19 cellular contexts compared by ENCODE assay signal in genomic region chr22:18090286-18090685, GRCh38. TPM values are rescaled to one million over a fixed set of nuclear protein-coding genes. Genes with fewer than 3 reads are reported as not detected.
DNase-seq lines count a peak whose midpoint lies in the region; ATAC-seq lines count a peak whose summit lies in the region.
"Had no signal": no experiment of that assay in that cellular context is flagged by ENCODE, and none has a peak within 500 bp of the region (broad histone marks: within the 10 kb centered on the region; RNA-seq: fewer than 3 reads in every experiment).

No MANE protein-coding gene starts in this region.

- peaks cover 9 to 43% (median 23%) of the 10 kb centered on the region in 4 donors for H3K4me1 Mint-ChIP-seq in CD4-positive, alpha-beta memory T cell
- H3K4me1 Mint-ChIP-seq in T-helper 17 cell: peaks cover 24% of the 10 kb centered on the region
- peaks cover 42% of the 10 kb centered on the region for H3K4me1 Mint-ChIP-seq in stimulated activated effector memory CD8-positive, alpha-beta T cell treated with anti-CD3 and anti-CD28 coated beads, Interleukin-12 subunit alpha, Interleukin-12 subunit beta, amount 100 ng/mL, for 72 hours
- H3K4me1 Mint-ChIP-seq in activated CD4-positive, alpha-beta T cell treated with anti-CD3 and anti-CD28 coated beads, Interleukin-2, amount 10 ng/mL, durations not matched to agents 24 days and 14 days: peaks cover 16% of the 10 kb centered on the region

- intact Hi-C loops in CD4-positive, alpha-beta memory T cell (cut with micrococcal nuclease): no loop called here
- intact Hi-C loops in activated CD4-positive, alpha-beta T cell treated with anti-CD3 and anti-CD28 coated beads, Interleukin-2, amount 10 ng/mL, durations not matched to agents 24 days and 14 days (cut with micrococcal nuclease): no loop called here

- peak overlapping the region in 4 of 7 donors; percentile 25 to 82 (median 78) for H3K27ac Mint-ChIP-seq in CD4-positive, alpha-beta memory T cell
- H3K27ac Mint-ChIP-seq in T-helper 17 cell: peak overlapping the region; percentile 92
- H3K27ac Mint-ChIP-seq in stimulated activated effector memory CD8-positive, alpha-beta T cell treated with anti-CD3 and anti-CD28 coated beads, Interleukin-12 subunit alpha, Interleukin-12 subunit beta, amount 100 ng/mL, for 72 hours: peak overlapping the region; percentile 54
- no peak overlapping the region for H3K27ac Mint-ChIP-seq in activated CD4-positive, alpha-beta T cell treated with anti-CD3 and anti-CD28 coated beads, Interleukin-2, amount 10 ng/mL, durations not matched to agents 24 days and 14 days
- H3K27ac Mint-ChIP-seq: GM23338 had no signal

- H3K36me3 Mint-ChIP-seq in CD4-positive, alpha-beta memory T cell: peaks cover 37 to 56% of the 10 kb centered on the region in 2 donors
- H3K36me3 Mint-ChIP-seq in T-helper 17 cell (ENCODE audit: low read depth): peaks cover 2% of the 10 kb centered on the region
- H3K36me3 Mint-ChIP-seq in stimulated activated effector memory CD8-positive, alpha-beta T cell treated with anti-CD3 and anti-CD28 coated beads, Interleukin-12 subunit alpha, Interleukin-12 subunit beta, amount 100 ng/mL, for 72 hours: peaks cover 93% of the 10 kb centered on the region
- H3K36me3 Mint-ChIP-seq in activated CD4-positive, alpha-beta T cell treated with anti-CD3 and anti-CD28 coated beads, Interleukin-2, amount 10 ng/mL, durations not matched to agents 24 days and 14 days (ENCODE audit: low read depth): peaks cover 57% of the 10 kb centered on the region

- CTCF ChIA-PET in CD4-positive, alpha-beta memory T cell (lab: Charles Lee; ENCODE audit: partially characterized antibody): interaction anchor here (2.2 kb wide), 1 partner anchor 12 kb away, joined by 8 read pairs; the partner anchor contains the start of gene PEX26

- no peak overlapping the region for H3K27ac ChIP-seq in CD4-positive, alpha-beta memory T cell (ENCODE audit: low read depth, low read length)
- H3K27ac ChIP-seq: C4-2B had no signal

- H3K9me3 Mint-ChIP-seq in CD4-positive, alpha-beta memory T cell: no peaks in the 10 kb centered on the region
- no peaks in the 10 kb centered on the region for H3K9me3 Mint-ChIP-seq in stimulated activated effector memory CD8-positive, alpha-beta T cell treated with anti-CD3 and anti-CD28 coated beads, Interleukin-12 subunit alpha, Interleukin-12 subunit beta, amount 100 ng/mL, for 72 hours
- H3K9me3 Mint-ChIP-seq in activated CD4-positive, alpha-beta T cell treated with anti-CD3 and anti-CD28 coated beads, Interleukin-2, amount 10 ng/mL, durations not matched to agents 24 days and 14 days: no peaks in the 10 kb centered on the region
- H3K9me3 Mint-ChIP-seq: GM23338 had no signal

- ATAC-seq in T-helper 17 cell (no peak), HG03280 (IDR thresholded peaks at IDR 0.05; ENCODE audit: unreplicated experiment) (no peak)
- ATAC-seq in stimulated activated effector memory CD8-positive, alpha-beta T cell treated with anti-CD3 and anti-CD28 coated beads, Interleukin-12 subunit alpha, Interleukin-12 subunit beta, amount 100 ng/mL, for 72 hours: no peak
- ATAC-seq: GM23338, HCT116, PC-3 had no signal

- H3K4me3 ChIP-seq in CD4-positive, alpha-beta memory T cell (ENCODE audit: low read length in 2 of 2): no peak overlapping the region
- H3K4me3 ChIP-seq: GM23338 had no signal

- H3K36me3 ChIP-seq in CD4-positive, alpha-beta memory T cell (ENCODE audit: insufficient read depth, low read length): peaks cover 15% of the 10 kb centered on the region

- no peaks in the 10 kb centered on the region for H3K27me3 ChIP-seq in CD4-positive, alpha-beta memory T cell (ENCODE audit: insufficient read depth, low read length)

- peaks cover 23% of the 10 kb centered on the region for H3K4me1 ChIP-seq in CD4-positive, alpha-beta memory T cell (ENCODE audit: insufficient read depth, low read length)

- no peaks in the 10 kb centered on the region for H3K27me3 Mint-ChIP-seq in CD4-positive, alpha-beta memory T cell
- H3K27me3 Mint-ChIP-seq in T-helper 17 cell: no peaks in the 10 kb centered on the region
- no peaks in the 10 kb centered on the region for H3K27me3 Mint-ChIP-seq in activated CD4-positive, alpha-beta T cell treated with anti-CD3 and anti-CD28 coated beads, Interleukin-2, amount 10 ng/mL, durations not matched to agents 24 days and 14 days

- H3K4me3 Mint-ChIP-seq in CD4-positive, alpha-beta memory T cell: no peak overlapping the region
- H3K4me3 Mint-ChIP-seq in T-helper 17 cell: peak overlapping the region; percentile 36
- H3K4me3 Mint-ChIP-seq in stimulated activated effector memory CD8-positive, alpha-beta T cell treated with anti-CD3 and anti-CD28 coated beads, Interleukin-12 subunit alpha, Interleukin-12 subunit beta, amount 100 ng/mL, for 72 hours: no peak overlapping the region
- no peak overlapping the region for H3K4me3 Mint-ChIP-seq in activated CD4-positive, alpha-beta T cell treated with anti-CD3 and anti-CD28 coated beads, Interleukin-2, amount 10 ng/mL, durations not matched to agents 24 days and 14 days
- H3K4me3 Mint-ChIP-seq: GM23338 had no signal

- no peak for DNase-seq in CD4-positive, alpha-beta memory T cell
- DNase-seq in T-helper 17 cell (no peak), mesenteric fat pad (ENCODE audit: low spot score) (peak; percentile 68), NCI-H69 (lab: John Stamatoyannopoulos, UW) (no peak)
- no peak for DNase-seq in stimulated activated effector memory CD8-positive, alpha-beta T cell treated with anti-CD3 and anti-CD28 coated beads, Interleukin-12 subunit alpha, Interleukin-12 subunit beta, amount 100 ng/mL, for 72 hours (ENCODE audit: low spot score in 2 of 2)
- no peak for DNase-seq in activated CD4-positive, alpha-beta T cell treated with anti-CD3 and anti-CD28 coated beads, Interleukin-2, amount 10 ng/mL, durations not matched to agents 24 days and 14 days
- DNase-seq: DMS 273 treated with DMSO at 0.1 percent for 48 hours, DND-41, KG1, NCI-H1105 treated with DMSO at 0.1 percent for 48 hours, NCI-H1694, NCI-H2081 treated with DMSO at 0.1 percent for 48 hours, NCI-H446 treated with DMSO at 0.1 percent for 48 hours, PC-3 had no signal

- H3K9me3 ChIP-seq in CD4-positive, alpha-beta memory T cell (ENCODE audit: control insufficient read depth in 1 of 2, low read length in 2 of 2): no peaks in the 10 kb centered on the region
- H3K9me3 ChIP-seq in T-helper 17 cell (ENCODE audit: control insufficient read depth, low read length, poor library complexity, severe bottlenecking): no peaks in the 10 kb centered on the region

- POLR2A ChIA-PET in CD4-positive, alpha-beta memory T cell (lab: Charles Lee; ENCODE audit: partially characterized antibody): interaction anchor here (3.2 kb wide), 1 partner anchor 12 kb away, joined by 20 read pairs; the partner anchor contains the start of gene PEX26

RNA-seq across cellular contexts. Expression of gene PEX26, which starts 12.5 kb away (rescaled TPM):
- total RNA-seq in CD4-positive, alpha-beta memory T cell: 10 to 100 TPM; 39.1 to 39.6 TPM
- 1 to 10 TPM; 1.4 to 6.3 TPM for polyA plus RNA-seq in CD4-positive, alpha-beta memory T cell
- total RNA-seq in T-helper 17 cell: 10 to 100 TPM; 28.4 to 37.3 TPM
- 35.9 TPM for total RNA-seq in mesenteric fat pad
- 53.5 and 54.0 TPM in 2 replicates for total RNA-seq in activated CD4-positive, alpha-beta T cell treated with anti-CD3 and anti-CD28 coated beads, Interleukin-2, amount 10 ng/mL, durations not matched to agents 24 days and 14 days

RNA-seq across cellular contexts. Expression of gene TUBA8, which starts 20.3 kb away (rescaled TPM):
- total RNA-seq in CD4-positive, alpha-beta memory T cell: 1 to 10 TPM; 1.9 to 2.7 TPM
- 1 to 10 TPM in 1 of 2 donors, under 1 TPM in 1; 0.33 to 1.0 TPM for polyA plus RNA-seq in CD4-positive, alpha-beta memory T cell
- total RNA-seq in T-helper 17 cell (10 to 100 TPM in 1 of 2 donors, 1 to 10 TPM in 1; 2.3 to 27.0 TPM), mesenteric fat pad (5.1 TPM)
- 1.2 and 1.7 TPM in 2 replicates for total RNA-seq in activated CD4-positive, alpha-beta T cell treated with anti-CD3 and anti-CD28 coated beads, Interleukin-2, amount 10 ng/mL, durations not matched to agents 24 days and 14 days
- total RNA-seq: G401 had no signal

RNA-seq across cellular contexts. Expression of gene USP18, which starts 59.7 kb away (rescaled TPM):
- 1 to 10 TPM; 3.3 to 3.4 TPM for total RNA-seq in CD4-positive, alpha-beta memory T cell
- polyA plus RNA-seq in CD4-positive, alpha-beta memory T cell: 10 to 100 TPM; 15.0 to 15.7 TPM
- 1 to 10 TPM; 2.1 to 3.2 TPM for total RNA-seq in T-helper 17 cell
- total RNA-seq in mesenteric fat pad: 15.4 TPM
- total RNA-seq in activated CD4-positive, alpha-beta T cell treated with anti-CD3 and anti-CD28 coated beads, Interleukin-2, amount 10 ng/mL, durations not matched to agents 24 days and 14 days: 22.7 and 23.4 TPM in 2 replicates
